In genomic region chr1:245156041-245156735, GRCh38 we compare ENCODE assay signal across 8 cellular contexts. TPM values are rescaled to one million over a fixed set of nuclear protein-coding genes. Genes with fewer than 3 reads are reported as not detected.
DNase-seq lines count a peak whose midpoint lies in the region; ATAC-seq lines count a peak whose summit lies in the region.

No MANE protein-coding gene starts in this region.

- H4K91ac ChIP-seq in mesenchymal stem cell (ENCODE audit: low read length): peak overlapping the region; percentile 88

- peaks cover 1% of the 10 kb centered on the region for H3K79me1 ChIP-seq in mesenchymal stem cell (replicated peaks; ENCODE audit: low read length, poor library complexity, severe bottlenecking)

- peak overlapping the region; percentile 66 for H2BK120ac ChIP-seq in mesenchymal stem cell (ENCODE audit: low read depth, low read length)

- peaks cover 0 to 14% (median 2%) of the 10 kb centered on the region in 7 donors for H3K9me3 Mint-ChIP-seq in CD4-positive, CD25-positive, alpha-beta regulatory T cell
- H3K9me3 Mint-ChIP-seq in effector memory CD8-positive, alpha-beta T cell: peaks cover 0 to 8% of the 10 kb centered on the region in 2 donors

- peaks cover 0 to 31% (median 14%) of the 10 kb centered on the region in 4 donors for H3K4me1 Mint-ChIP-seq in CD4-positive, CD25-positive, alpha-beta regulatory T cell
- peaks cover 14 to 15% of the 10 kb centered on the region in 2 donors for H3K4me1 Mint-ChIP-seq in effector memory CD8-positive, alpha-beta T cell (ENCODE audit: low read depth in 2 of 2)

- no peak overlapping the region for H3K23ac ChIP-seq in mesenchymal stem cell (ENCODE audit: low read length in 2 of 2)

- H3K4me1 ChIP-seq in CD4-positive, CD25-positive, alpha-beta regulatory T cell (ENCODE audit: control insufficient read depth, insufficient read depth, low read length, poor library complexity, severe bottlenecking): peaks cover 42% of the 10 kb centered on the region
- H3K4me1 ChIP-seq in mesenchymal stem cell (ENCODE audit: control insufficient read depth, insufficient read depth, low read depth, low read length): peaks cover 27% of the 10 kb centered on the region

- H3K14ac ChIP-seq in mesenchymal stem cell (ENCODE audit: low read length in 2 of 2): peak overlapping the region in 1 of 2 experiments; percentile 93

- peaks cover 0 to 3% of the 10 kb centered on the region in 2 experiments for H3K9me3 ChIP-seq in CD4-positive, CD25-positive, alpha-beta regulatory T cell (ENCODE audit: control insufficient read depth in 2 of 2, low read length in 2 of 2)
- H3K9me3 ChIP-seq in mesenchymal stem cell (ENCODE audit: control insufficient read depth, low read length): peaks cover 12% of the 10 kb centered on the region

- peak overlapping the region; percentile 75 for H2BK15ac ChIP-seq in mesenchymal stem cell (ENCODE audit: low read depth, poor library complexity, severe bottlenecking)

- peak; percentile 36 to 80 (median 57) for DNase-seq in CD4-positive, CD25-positive, alpha-beta regulatory T cell
- DNase-seq in NCI-H82 (lab: John Stamatoyannopoulos, UW): peak; percentile 96
- peak; percentile 90 for DNase-seq in activated CD8-positive, alpha-beta memory T cell treated with anti-CD3 and anti-CD28 coated beads for 24 hours
- DNase-seq in effector memory CD8-positive, alpha-beta T cell: peak; percentile 44 to 51 (median 45)
- DNase-seq in mesenchymal stem cell: peak; percentile 80
- DNase-seq in stimulated activated CD8-positive, alpha-beta memory T cell treated with anti-CD3 and anti-CD28 coated beads, Interleukin-12 subunit alpha, Interleukin-12 subunit beta, amount 100 ng/mL, for 1 hour (ENCODE audit: low read depth): peak; percentile 52

- H3K4me3 Mint-ChIP-seq in CD4-positive, CD25-positive, alpha-beta regulatory T cell: peak overlapping the region; percentile 38 to 85 (median 78)
- H3K4me3 Mint-ChIP-seq in effector memory CD8-positive, alpha-beta T cell: peak overlapping the region; percentile 80 to 81

- no peaks in the 10 kb centered on the region for H3K36me3 Mint-ChIP-seq in CD4-positive, CD25-positive, alpha-beta regulatory T cell
- peaks cover 2% of the 10 kb centered on the region for H3K36me3 Mint-ChIP-seq in effector memory CD8-positive, alpha-beta T cell (ENCODE audit: insufficient read depth)

- H3K4me3 ChIP-seq in CD4-positive, CD25-positive, alpha-beta regulatory T cell (ENCODE audit: low read depth, low read length): no peak overlapping the region
- H3K4me3 ChIP-seq in mesenchymal stem cell (ENCODE audit: insufficient read depth in 1 of 2, low read depth in 1 of 2, low read length in 2 of 2): peak overlapping the region; percentile 74 to 81

- peak overlapping the region; percentile 100 for H3K4me2 ChIP-seq in mesenchymal stem cell (ENCODE audit: low read length, poor library complexity, severe bottlenecking)

- peak overlapping the region; percentile 8 for H2BK5ac ChIP-seq in mesenchymal stem cell (ENCODE audit: low read depth, low read length, poor library complexity, severe bottlenecking)

- H3K27ac Mint-ChIP-seq in CD4-positive, CD25-positive, alpha-beta regulatory T cell: peak overlapping the region in 1 of 3 donors; percentile 43
- H3K27ac Mint-ChIP-seq in effector memory CD8-positive, alpha-beta T cell: no peak overlapping the region

- peak overlapping the region; percentile 2 to 84 for H3K4ac ChIP-seq in mesenchymal stem cell (ENCODE audit: low read depth in 1 of 2, low read length in 2 of 2)

- no peak overlapping the region for H3K27ac ChIP-seq in CD4-positive, CD25-positive, alpha-beta regulatory T cell (ENCODE audit: insufficient read depth, low read length, poor library complexity, severe bottlenecking)
- H3K27ac ChIP-seq in mesenchymal stem cell (ENCODE audit: low read length, poor library complexity, severe bottlenecking): no peak overlapping the region

- H3K27me3 ChIP-seq in CD4-positive, CD25-positive, alpha-beta regulatory T cell (ENCODE audit: control insufficient read depth, insufficient read depth, low read length): peaks cover 31% of the 10 kb centered on the region
- H3K27me3 ChIP-seq in mesenchymal stem cell (ENCODE audit: control insufficient read depth in 1 of 2, insufficient read depth in 1 of 2, low read length in 2 of 2): peaks cover 13 to 51% of the 10 kb centered on the region in 2 experiments

- 0% methylated on average over 46 of the region's 74 CpGs for WGBS in mesenchymal stem cell

- H2BK12ac ChIP-seq in mesenchymal stem cell (ENCODE audit: low read length in 2 of 2): peak overlapping the region; percentile 11 to 57

- H2AFZ ChIP-seq in mesenchymal stem cell (ENCODE audit: low read depth, low read length): peak overlapping the region; percentile 20

- peak overlapping the region; percentile 54 for H3K9ac ChIP-seq in mesenchymal stem cell (ENCODE audit: low read length)

- H3K36me3 ChIP-seq in CD4-positive, CD25-positive, alpha-beta regulatory T cell (ENCODE audit: control insufficient read depth, insufficient read depth, low read length): no peaks in the 10 kb centered on the region
- H3K36me3 ChIP-seq in mesenchymal stem cell (ENCODE audit: control insufficient read depth in 1 of 2, insufficient read depth in 2 of 2, low read depth in 1 of 2, low read length in 2 of 2): no peaks in the 10 kb centered on the region

- peak overlapping the region; percentile 48 to 97 for H3K18ac ChIP-seq in mesenchymal stem cell (ENCODE audit: low read depth in 1 of 2, low read length in 2 of 2)

- peak overlapping the region; percentile 8 for H4K8ac ChIP-seq in mesenchymal stem cell (ENCODE audit: low read length)

- peak; percentile 73 to 78 for ATAC-seq in CD4-positive, CD25-positive, alpha-beta regulatory T cell (ENCODE audit: low read depth in 2 of 2)
- ATAC-seq in GM19455 (IDR thresholded peaks at IDR 0.05; ENCODE audit: unreplicated experiment): peak; percentile 93
- peak; percentile 87 for ATAC-seq in HG03565 (IDR thresholded peaks at IDR 0.05; ENCODE audit: unreplicated experiment)
- peak; percentile 75 for ATAC-seq in effector memory CD8-positive, alpha-beta T cell (replicated peaks)

- H2AK5ac ChIP-seq in mesenchymal stem cell (ENCODE audit: low read length, severe bottlenecking): no peak overlapping the region

- H3K27me3 Mint-ChIP-seq in CD4-positive, CD25-positive, alpha-beta regulatory T cell: peaks cover 69% of the 10 kb centered on the region
- peaks cover 64 to 84% of the 10 kb centered on the region in 2 donors for H3K27me3 Mint-ChIP-seq in effector memory CD8-positive, alpha-beta T cell

RNA-seq across cellular contexts. Expression of gene KIF26B, which starts 1.4 kb away (rescaled TPM):
- total RNA-seq in CD4-positive, CD25-positive, alpha-beta regulatory T cell: not detected
- polyA plus RNA-seq in CD4-positive, CD25-positive, alpha-beta regulatory T cell: not detected
- 10.1 TPM for polyA plus RNA-seq in mesenchymal stem cell (2013, experiment 1 of 2)
- 9.3 TPM for polyA plus RNA-seq in mesenchymal stem cell (2013, experiment 2 of 2)

Comparison
In these comparisons a context has a peak if more than half of its experiments do, and no peak if none do; other contexts are left out.
1. DNase-seq: peak in every context shown above with its lines; median percentile 96 in NCI-H82; 90 in activated CD8-positive, alpha-beta memory T cell treated with anti-CD3 and anti-CD28 coated beads for 24 hours; 80 in mesenchymal stem cell; 57 in CD4-positive, CD25-positive, alpha-beta regulatory T cell; 52 in stimulated activated CD8-positive, alpha-beta memory T cell treated with anti-CD3 and anti-CD28 coated beads, Interleukin-12 subunit alpha, Interleukin-12 subunit beta, amount 100 ng/mL, for 1 hour; 45 in effector memory CD8-positive, alpha-beta T cell.